15 cellular contexts compared by ENCODE assay signal in genomic region chr4:152264106-152264505, GRCh38.
DNase-seq lines count a peak whose midpoint lies in the region; ATAC-seq and TF ChIP-seq lines count a peak whose summit lies in the region.
"Had no signal": no experiment of that assay in that cellular context is flagged by ENCODE, and none has a peak within 500 bp of the region (broad histone marks: within the 10 kb centered on the region; RNA-seq: fewer than 3 reads in every experiment).

No MANE protein-coding gene starts in this region.

- peak overlapping the region in 1 of 2 experiments; percentile 32 for H3K4ac ChIP-seq in mesenchymal stem cell (ENCODE audit: low read depth in 1 of 2, low read length in 2 of 2)

- no peak overlapping the region for H3K4me3 Mint-ChIP-seq in activated naive CD4-positive, alpha-beta T cell treated with anti-CD3 and anti-CD28 coated beads for 36 hours
- H3K4me3 Mint-ChIP-seq: CD4-positive, CD25-positive, alpha-beta regulatory T cell; GM23338; IgD-negative memory B cell had no signal

- H4K91ac ChIP-seq in mesenchymal stem cell (ENCODE audit: low read length): peak overlapping the region; percentile 93

- H3K36me3 Mint-ChIP-seq in activated naive CD4-positive, alpha-beta T cell treated with anti-CD3 and anti-CD28 coated beads for 36 hours (ENCODE audit: low read depth): no peaks in the 10 kb centered on the region

- TF ChIP-seq CTCF in RWPE2 (IDR thresholded peaks at IDR 0.05; ENCODE audit: poor library complexity, severe bottlenecking): no peak

- no peak overlapping the region for H2BK15ac ChIP-seq in mesenchymal stem cell (ENCODE audit: low read depth, poor library complexity, severe bottlenecking)

- 95% methylated on average over 5 of the region's 5 CpGs for WGBS in mesenchymal stem cell

- H2BK120ac ChIP-seq in mesenchymal stem cell (ENCODE audit: low read depth, low read length): peak overlapping the region; percentile 73

- H3K9me3 Mint-ChIP-seq in activated naive CD4-positive, alpha-beta T cell treated with anti-CD3 and anti-CD28 coated beads for 36 hours: peaks cover 3% of the 10 kb centered on the region

- H3K27ac Mint-ChIP-seq in activated naive CD4-positive, alpha-beta T cell treated with anti-CD3 and anti-CD28 coated beads for 36 hours: no peak overlapping the region
- H3K27ac Mint-ChIP-seq: GM23338, IgD-negative memory B cell had no signal

- peak overlapping the region; percentile 37 to 99 for H2BK12ac ChIP-seq in mesenchymal stem cell (ENCODE audit: low read length in 2 of 2)

- no peaks in the 10 kb centered on the region for H3K27me3 ChIP-seq in RWPE2 (ENCODE audit: insufficient read depth, poor library complexity, severe bottlenecking)
- H3K27me3 ChIP-seq in mesenchymal stem cell (ENCODE audit: control insufficient read depth in 1 of 2, insufficient read depth in 1 of 2, low read length in 2 of 2): no peaks in the 10 kb centered on the region
- H3K27me3 ChIP-seq: BLaER1 treated with 17β-estradiol and CSF1 and Interleukin-3, amounts not matched to agents 10 nM and 100 nM had no signal

- H3K27ac ChIP-seq in RWPE2 (ENCODE audit: poor library complexity, severe bottlenecking): peak overlapping the region; percentile 69
- no peak overlapping the region for H3K27ac ChIP-seq in mesenchymal stem cell (ENCODE audit: low read length, poor library complexity, severe bottlenecking)
- H3K27ac ChIP-seq: BLaER1 treated with 17β-estradiol and CSF1 and Interleukin-3, amounts not matched to agents 10 nM and 100 nM had no signal

- peaks cover 27% of the 10 kb centered on the region for H3K4me1 ChIP-seq in RWPE2 (ENCODE audit: insufficient read depth, poor library complexity, severe bottlenecking)
- H3K4me1 ChIP-seq in mesenchymal stem cell (ENCODE audit: control insufficient read depth, insufficient read depth, low read depth, low read length): peaks cover 4% of the 10 kb centered on the region

- H4K8ac ChIP-seq in mesenchymal stem cell (ENCODE audit: low read length): peak overlapping the region; percentile 85

- ATAC-seq in RWPE2 (ENCODE audit: low read depth) (no peak), GM18511 (IDR thresholded peaks at IDR 0.05; ENCODE audit: unreplicated experiment) (no peak), HG03108 (IDR thresholded peaks at IDR 0.05; ENCODE audit: unreplicated experiment) (no peak)
- ATAC-seq: GM12878, GM23338 had no signal

- H3K9me3 ChIP-seq in RWPE2 (ENCODE audit: severe bottlenecking) (peaks cover 7% of the 10 kb centered on the region), mesenchymal stem cell (ENCODE audit: control insufficient read depth, low read length) (peaks cover 11% of the 10 kb centered on the region)

- peaks cover 13% of the 10 kb centered on the region for H3K4me1 Mint-ChIP-seq in activated naive CD4-positive, alpha-beta T cell treated with anti-CD3 and anti-CD28 coated beads for 36 hours (ENCODE audit: low read depth)
- H3K4me1 Mint-ChIP-seq: GM23338, IgD-negative memory B cell had no signal

- no peak overlapping the region for H3K4me2 ChIP-seq in mesenchymal stem cell (ENCODE audit: low read length, poor library complexity, severe bottlenecking)
- H3K4me2 ChIP-seq: BLaER1 treated with 17β-estradiol and CSF1 and Interleukin-3, amounts not matched to agents 10 nM and 100 nM; GM23338 had no signal

- no peak overlapping the region for H2BK5ac ChIP-seq in mesenchymal stem cell (ENCODE audit: low read depth, low read length, poor library complexity, severe bottlenecking)

- H3K4me3 ChIP-seq in RWPE2 (ENCODE audit: severe bottlenecking) (no peak overlapping the region), mesenchymal stem cell (ENCODE audit: insufficient read depth in 1 of 2, low read depth in 1 of 2, low read length in 2 of 2) (no peak overlapping the region)
- H3K4me3 ChIP-seq: BLaER1 treated with 17β-estradiol and CSF1 and Interleukin-3, amounts not matched to agents 10 nM and 100 nM; GM12878; GM23338 had no signal

- no peak overlapping the region for H3K9ac ChIP-seq in mesenchymal stem cell (ENCODE audit: low read length)
- H3K9ac ChIP-seq: BLaER1 treated with 17β-estradiol and CSF1 and Interleukin-3, amounts not matched to agents 10 nM and 100 nM had no signal

- H3K14ac ChIP-seq in mesenchymal stem cell (ENCODE audit: low read length in 2 of 2): no peak overlapping the region

- H3K79me1 ChIP-seq in mesenchymal stem cell (replicated peaks; ENCODE audit: low read length, poor library complexity, severe bottlenecking): no peaks in the 10 kb centered on the region

- no peaks in the 10 kb centered on the region for H3K27me3 Mint-ChIP-seq in activated naive CD4-positive, alpha-beta T cell treated with anti-CD3 and anti-CD28 coated beads for 36 hours (ENCODE audit: low read depth)

- intact Hi-C loops in activated naive CD4-positive, alpha-beta T cell treated with anti-CD3 and anti-CD28 coated beads for 36 hours (cut with micrococcal nuclease): no loop called here

- H2AK5ac ChIP-seq in mesenchymal stem cell (ENCODE audit: low read length, severe bottlenecking): peak overlapping the region; percentile 50

- CTCF ChIA-PET in activated naive CD4-positive, alpha-beta T cell treated with anti-CD3 and anti-CD28 coated beads for 36 hours (lab: Charles Lee): no interaction called here

- H3K36me3 ChIP-seq in RWPE2 (ENCODE audit: low read depth) (no peaks in the 10 kb centered on the region), mesenchymal stem cell (ENCODE audit: control insufficient read depth in 1 of 2, insufficient read depth in 2 of 2, low read depth in 1 of 2, low read length in 2 of 2) (no peaks in the 10 kb centered on the region)
- H3K36me3 ChIP-seq: BLaER1 treated with 17β-estradiol and CSF1 and Interleukin-3, amounts not matched to agents 10 nM and 100 nM had no signal

- H2AFZ ChIP-seq in mesenchymal stem cell (ENCODE audit: low read depth, low read length): no peak overlapping the region
- H2AFZ ChIP-seq: GM23338 had no signal

- H3K18ac ChIP-seq in mesenchymal stem cell (ENCODE audit: low read depth in 1 of 2, low read length in 2 of 2): peak overlapping the region; percentile 22 to 86

- peak; percentile 1 to 24 for DNase-seq in SHP77 (lab: John Stamatoyannopoulos, UW)
- DNase-seq in SHP77 treated with DMSO at 0.1 percent for 48 hours (lab: John Stamatoyannopoulos, UW): no peak
- DNase-seq in RWPE2 (ENCODE audit: low spot score): no peak
- DNase-seq in mesenchymal stem cell: no peak
- no peak for DNase-seq in activated naive CD4-positive, alpha-beta T cell treated with anti-CD3 and anti-CD28 coated beads for 36 hours
- DNase-seq: ACHN; CD4-positive, CD25-positive, alpha-beta regulatory T cell; DMS79; H7 had no signal

- no peak overlapping the region for H3K23ac ChIP-seq in mesenchymal stem cell (ENCODE audit: low read length in 2 of 2)

Comparison
In these comparisons a context has a peak if more than half of its experiments do, and no peak if none do; other contexts are left out.
1. DNase-seq: peak in SHP77 (2 of 2); none in SHP77 treated with DMSO at 0.1 percent for 48 hours (single experiment), RWPE2 (single experiment), mesenchymal stem cell (single experiment) and activated naive CD4-positive, alpha-beta T cell treated with anti-CD3 and anti-CD28 coated beads for 36 hours (single experiment).